ENCODE assay signal across 8 cellular contexts in the genomic region with DNA sequence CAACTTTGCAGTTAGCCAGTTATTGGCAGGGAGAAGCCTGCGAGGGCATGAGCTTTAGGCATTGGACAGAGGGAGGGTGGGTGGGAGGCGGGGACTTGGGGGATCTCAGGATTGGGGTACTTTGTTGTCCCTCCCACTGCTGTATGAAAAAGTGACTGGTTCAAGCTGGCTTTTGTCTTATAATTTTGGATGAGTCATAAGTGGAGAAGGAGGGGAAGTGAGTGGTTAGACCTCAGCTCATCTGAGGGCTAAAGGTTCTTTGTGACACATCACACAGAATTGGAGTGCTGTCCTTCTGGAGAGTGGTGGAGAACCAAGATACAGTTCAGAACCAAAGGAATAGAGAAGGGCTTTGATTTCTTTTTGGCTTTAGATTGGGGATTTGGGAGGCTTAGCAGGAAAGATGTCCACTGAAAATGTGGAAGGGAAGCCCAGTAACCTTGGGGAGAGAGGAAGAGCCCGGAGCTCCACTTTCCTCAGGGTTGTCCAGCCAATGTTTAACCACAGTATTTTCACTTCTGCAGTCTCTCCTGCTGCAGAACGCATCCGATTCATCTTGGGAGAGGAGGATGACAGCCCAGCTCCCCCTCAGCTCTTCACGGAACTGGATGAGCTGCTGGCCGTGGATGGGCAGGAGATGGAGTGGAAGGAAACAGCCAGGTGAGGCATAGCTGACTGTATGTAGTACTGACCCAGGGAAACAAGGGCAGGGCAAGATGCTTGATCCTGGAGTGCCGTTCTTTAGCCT. TPM values are rescaled to one million over a fixed set of nuclear protein-coding genes. Genes with fewer than 3 reads are reported as not detected.
DNase-seq lines count a peak whose midpoint lies in the region; ATAC-seq and TF ChIP-seq lines count a peak whose summit lies in the region.

SLC4A4 (plus strand) TSS at position 175 of the 748 bp plus-strand sequence.

- no peak within 1 kb of the TSS for H3K27ac ChIP-seq in ascending aorta

- no peak within 1 kb of the TSS for H3K4me3 ChIP-seq in AG10803 (ENCODE audit: low read length)
- H3K4me3 ChIP-seq in ascending aorta, result no peak within 1 kb of the TSS

- TF ChIP-seq CTCF in AG10803 (conservative IDR thresholded peaks at IDR 0.05; ENCODE audit: low read length) (no peak), ascending aorta (IDR thresholded peaks at IDR 0.05) (no peak)

- ATAC-seq in GM19328 (IDR thresholded peaks at IDR 0.05; ENCODE audit: unreplicated experiment) (peak; percentile 99), HG03159 (IDR thresholded peaks at IDR 0.05; ENCODE audit: unreplicated experiment) (peak; percentile 100)
- ATAC-seq in activated T-helper 17 cell treated with anti-CD3 and anti-CD28 coated beads, Interleukin-2, amount 50 U/mL, for 72 hours (replicated peaks), result peak; percentile 91

- no peak within 1 kb of the TSS for H3K4me3 Mint-ChIP-seq in activated T-helper 17 cell treated with anti-CD3 and anti-CD28 coated beads, Interleukin-2, amount 50 U/mL, for 72 hours

- intact Hi-C loops in ascending aorta (cut with DNase I), result no loop called here

- no peaks in the 10 kb centered on the region for H3K36me3 Mint-ChIP-seq in activated T-helper 17 cell treated with anti-CD3 and anti-CD28 coated beads, Interleukin-2, amount 50 U/mL, for 72 hours (ENCODE audit: low read depth)

- no peaks in the 10 kb centered on the region for H3K4me1 ChIP-seq in ascending aorta

- no peaks in the 10 kb centered on the region for H3K27me3 ChIP-seq in ascending aorta

- H3K36me3 ChIP-seq in ascending aorta, result no peaks in the 10 kb centered on the region

- no peaks in the 10 kb centered on the region for H3K9me3 ChIP-seq in ascending aorta

- H3K4me1 Mint-ChIP-seq in activated T-helper 17 cell treated with anti-CD3 and anti-CD28 coated beads, Interleukin-2, amount 50 U/mL, for 72 hours, result peaks cover 3% of the 10 kb centered on the region

- DNase-seq in AG10803 (ENCODE audit: low read depth) (peak; percentile 62), myocyte (ENCODE audit: low read depth) (peak; percentile 56), ascending aorta (ENCODE audit: low spot score in 2 of 2) (no peak), nucleus accumbens (lab: John Stamatoyannopoulos, UW) (no peak), NCI-H2029 treated with DMSO at 0.1 percent for 48 hours (lab: John Stamatoyannopoulos, UW) (no peak)

- no peaks in the 10 kb centered on the region for H3K9me3 Mint-ChIP-seq in activated T-helper 17 cell treated with anti-CD3 and anti-CD28 coated beads, Interleukin-2, amount 50 U/mL, for 72 hours

- H3K27ac Mint-ChIP-seq in activated T-helper 17 cell treated with anti-CD3 and anti-CD28 coated beads, Interleukin-2, amount 50 U/mL, for 72 hours, result no peak within 1 kb of the TSS

- H3K27me3 Mint-ChIP-seq in activated T-helper 17 cell treated with anti-CD3 and anti-CD28 coated beads, Interleukin-2, amount 50 U/mL, for 72 hours, result peaks cover 7% of the 10 kb centered on the region

RNA-seq across cellular contexts. Expression of gene SLC4A4, which starts in this region (rescaled TPM):
- under 1 TPM; 0.32 to 0.76 TPM for total RNA-seq in activated T-helper 17 cell treated with anti-CD3 and anti-CD28 coated beads, Interleukin-2, amount 50 U/mL, for 72 hours
- total RNA-seq in myocyte (13.3 and 13.9 TPM in 2 replicates), ascending aorta (0.32 TPM)
- polyA plus RNA-seq in myocyte (2012), result 6.5 TPM

Comparison
In these comparisons a context has a peak if more than half of its experiments do, and no peak if none do; other contexts are left out.
1. Peak in ATAC-seq in activated T-helper 17 cell treated with anti-CD3 and anti-CD28 coated beads, Interleukin-2, amount 50 U/mL, for 72 hours; RNA of the gene not detected or under 1 TPM.
2. DNase-seq: peak in AG10803 (single experiment) and myocyte (single experiment); none in ascending aorta (0 of 2), nucleus accumbens (0 of 56) and NCI-H2029 treated with DMSO at 0.1 percent for 48 hours (single experiment).
3. Peak in every context shown above with its lines, with median percentiles within 50 percentile points of each other: ATAC-seq.